Comparison of ENCODE assay signal across 5 cellular contexts in the genomic region with DNA sequence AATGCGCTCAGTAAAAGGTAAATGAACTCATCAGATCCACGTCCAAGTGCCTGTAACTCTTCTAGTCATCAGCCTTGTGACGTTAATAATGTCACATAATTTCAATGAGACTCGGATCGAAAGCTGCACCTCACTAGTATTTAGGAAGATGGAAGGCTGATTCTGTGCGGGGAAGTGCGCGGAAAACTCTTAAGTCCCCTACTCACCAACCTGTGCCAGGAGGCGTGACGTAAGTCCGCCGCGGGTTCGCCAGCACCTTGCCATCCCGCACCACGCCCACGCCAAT. TPM values are rescaled to one million over a fixed set of nuclear protein-coding genes. Genes with fewer than 3 reads are reported as not detected.
A peak's percentile ranks its signal among the peaks of the same experiment; 100 is the strongest.
DNase-seq lines count a peak whose midpoint lies in the region; ATAC-seq, FAIRE-seq and TF ChIP-seq lines count a peak whose summit lies in the region.

No MANE protein-coding gene starts in this region.

- no peak for TF ChIP-seq CTCF in VCaP (conservative IDR thresholded peaks at IDR 0.05)
- TF ChIP-seq CTCF in kidney (IDR thresholded peaks at IDR 0.05; ENCODE audit: borderline replicate concordance, extremely low read depth, insufficient read depth) = no peak

- peak overlapping the region; percentile 55 to 79 for H3K9ac ChIP-seq in kidney (ENCODE audit: low read length in 2 of 2)

- no peak for FAIRE-seq in kidney (lab: Jason Lieb, UNC)

- no peaks in the 10 kb centered on the region for H3K9me3 ChIP-seq in kidney (ENCODE audit: control insufficient read depth in 1 of 2, low read length in 2 of 2)

- intact Hi-C loops in kidney (cut with DNase I) = no loop called here

- peaks cover 6 to 9% of the 10 kb centered on the region in 2 donors for H3K4me1 ChIP-seq in kidney (ENCODE audit: control insufficient read depth in 1 of 2, insufficient read depth in 1 of 2, low read depth in 1 of 2, low read length in 2 of 2)

- H3K4me3 ChIP-seq in kidney (ENCODE audit: low read length in 2 of 2) = peak overlapping the region; percentile 76 to 98

- H3K27ac ChIP-seq in VCaP (peak overlapping the region; percentile 98), kidney (ENCODE audit: low read depth in 2 of 2, low read length in 2 of 2) (peak overlapping the region; percentile 88 to 97)

- DNase-seq in kidney = no peak
- no peak for DNase-seq in MV-4-11 (lab: John Stamatoyannopoulos, UW)

- H3K36me3 ChIP-seq in kidney (ENCODE audit: control insufficient read depth in 1 of 2, insufficient read depth in 2 of 2, low read length in 2 of 2) = peaks cover 31 to 57% of the 10 kb centered on the region in 2 donors

- peak; percentile 23 for ATAC-seq in GM19468 (IDR thresholded peaks at IDR 0.05; ENCODE audit: extremely low read depth, unreplicated experiment)
- peak; percentile 27 for ATAC-seq in HG03469 (IDR thresholded peaks at IDR 0.05; ENCODE audit: unreplicated experiment)

RNA-seq across cellular contexts. Expression of a gene that starts 0.3 kb away (rescaled TPM):
- total RNA-seq in kidney = 32.4 TPM
- 30.3 TPM for polyA plus RNA-seq in kidney (ENCODE audit: insufficient read depth, low read depth, low replicate concordance)

RNA-seq across cellular contexts. Expression of a gene that starts 0.7 kb away (rescaled TPM):
- 119 TPM for total RNA-seq in kidney
- polyA plus RNA-seq in kidney (ENCODE audit: insufficient read depth, low read depth, low replicate concordance) = 109 TPM

RNA-seq across cellular contexts. Expression of a gene that starts 6.9 kb away (rescaled TPM):
- total RNA-seq in kidney = 35.7 TPM
- 33.3 TPM for polyA plus RNA-seq in kidney (ENCODE audit: insufficient read depth, low read depth, low replicate concordance)

RNA-seq across cellular contexts. Expression of a gene that starts 14.9 kb away (rescaled TPM):
- total RNA-seq in kidney = 80.7 TPM
- 183 TPM for polyA plus RNA-seq in kidney (ENCODE audit: insufficient read depth, low read depth, low replicate concordance)

RNA-seq across cellular contexts. Expression of a gene that starts 18.3 kb away (rescaled TPM):
- total RNA-seq in kidney = 0.72 TPM
- 0.24 TPM for polyA plus RNA-seq in kidney (ENCODE audit: insufficient read depth, low read depth, low replicate concordance)
